ENCODE assay signal across 1 cellular context in the genomic region with DNA sequence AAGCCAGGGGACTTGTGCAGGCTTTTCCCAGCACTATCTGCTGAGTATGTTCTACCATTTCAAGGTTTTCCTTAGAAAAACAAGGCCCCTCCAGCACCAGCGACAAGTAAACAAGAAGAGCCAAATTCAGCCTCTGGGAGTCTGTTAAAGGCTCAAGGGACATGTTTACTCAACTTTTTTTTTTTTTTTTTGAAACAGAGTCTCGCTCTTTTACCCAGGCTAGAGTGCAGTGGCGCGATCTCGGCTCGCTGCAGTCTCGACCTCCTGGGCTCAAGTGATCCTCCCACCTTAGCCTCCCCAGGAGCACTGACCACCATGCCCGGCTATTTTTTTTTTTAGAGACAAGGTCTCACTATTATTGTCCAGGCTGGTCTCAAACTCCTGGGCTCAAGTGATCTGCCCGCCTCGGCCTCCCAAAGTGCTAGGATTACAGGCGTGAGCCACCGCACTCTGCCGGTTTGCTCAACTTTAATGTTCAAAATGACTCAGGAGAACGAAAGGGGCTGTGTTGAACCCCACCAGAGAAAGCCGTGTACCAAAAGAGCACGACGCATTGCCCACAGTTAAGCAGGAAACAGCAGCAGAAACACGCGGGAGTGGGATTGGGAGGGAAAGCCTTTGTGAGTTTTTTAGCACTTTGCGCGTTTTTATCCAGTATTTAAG.
A peak's percentile ranks its signal among the peaks of the same experiment; 100 is the strongest.
TF ChIP-seq lines count a peak whose summit lies in the region.

No MANE protein-coding gene starts in this region.

TF ChIP-seq in HepG2, 621 proteins besides CTCF, POLR2A, EP300 and RAD21 (continued from another document and continues in another):
- TF ChIP-seq, protein P1, sequence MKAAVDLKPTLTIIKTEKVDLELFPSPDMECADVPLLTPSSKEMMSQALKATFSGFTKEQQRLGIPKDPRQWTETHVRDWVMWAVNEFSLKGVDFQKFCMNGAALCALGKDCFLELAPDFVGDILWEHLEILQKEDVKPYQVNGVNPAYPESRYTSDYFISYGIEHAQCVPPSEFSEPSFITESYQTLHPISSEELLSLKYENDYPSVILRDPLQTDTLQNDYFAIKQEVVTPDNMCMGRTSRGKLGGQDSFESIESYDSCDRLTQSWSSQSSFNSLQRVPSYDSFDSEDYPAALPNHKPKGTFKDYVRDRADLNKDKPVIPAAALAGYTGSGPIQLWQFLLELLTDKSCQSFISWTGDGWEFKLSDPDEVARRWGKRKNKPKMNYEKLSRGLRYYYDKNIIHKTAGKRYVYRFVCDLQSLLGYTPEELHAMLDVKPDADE (CRISPR knock-in tag; IDR thresholded peaks at IDR 0.05), result no peak
- TF ChIP-seq MEF2D (CRISPR knock-in tag; IDR thresholded peaks at IDR 0.05) (peak; percentile 59; the same call in 1 of the 2 replicates), FOXA1 (IDR thresholded peaks at IDR 0.05) (peak; percentile 77), FOXA1 (CRISPR knock-in tag; IDR thresholded peaks at IDR 0.05) (peak; percentile 86), FOXK2 (IDR thresholded peaks at IDR 0.05) (peak; percentile 88), ZNF335 (CRISPR knock-in tag; IDR thresholded peaks at IDR 0.05) (no peak; the same call in 1 of the 2 replicates), ZNF460 (CRISPR knock-in tag; IDR thresholded peaks at IDR 0.05; ENCODE audit: borderline replicate concordance) (peak; percentile 50; the same call in 1 of the 2 replicates), FOXC1 (CRISPR knock-in tag; IDR thresholded peaks at IDR 0.05; ENCODE audit: borderline replicate concordance) (0 out of 2 replicates have a peak, but pooled peaks have one; percentile 2), DMAP1 (CRISPR knock-in tag; IDR thresholded peaks at IDR 0.05) (no peak), NCOA2 (CRISPR knock-in tag; IDR thresholded peaks at IDR 0.05) (0 out of 2 replicates have a peak, but pooled peaks have one; percentile 31), NR2C2 (CRISPR knock-in tag; IDR thresholded peaks at IDR 0.05; ENCODE audit: borderline replicate concordance) (peak; percentile 15; the same call in 1 of the 2 replicates), ZSCAN25 (CRISPR knock-in tag; IDR thresholded peaks at IDR 0.05) (no peak), ZFP90 (CRISPR knock-in tag; IDR thresholded peaks at IDR 0.05; ENCODE audit: borderline replicate concordance) (peak; percentile 21; the same call in 1 of the 2 replicates), CREM (IDR thresholded peaks at IDR 0.05) (peak; percentile 32), CREM (CRISPR knock-in tag; IDR thresholded peaks at IDR 0.05) (no peak), U2AF2 (IDR thresholded peaks at IDR 0.05; ENCODE audit: low read depth, low read length) (0 out of 2 replicates have a peak, but pooled peaks have one; percentile 29), NCOR1 (IDR thresholded peaks at IDR 0.05; ENCODE audit: borderline replicate concordance, low read length) (peak; percentile 42; the same call in 1 of the 2 replicates), MTF2 (CRISPR knock-in tag; IDR thresholded peaks at IDR 0.05; ENCODE audit: borderline replicate concordance) (no peak), ZFP36L1 (CRISPR knock-in tag; IDR thresholded peaks at IDR 0.05) (peak; percentile 65; the same call in 1 of the 2 replicates), SIN3A (IDR thresholded peaks at IDR 0.05; ENCODE audit: borderline replicate concordance, low read depth, low read length) (0 out of 2 replicates have a peak, but pooled peaks have one; percentile 17), ZNF709 (CRISPR knock-in tag; IDR thresholded peaks at IDR 0.05) (peak; percentile 66; the same call in 1 of the 2 replicates), FOXP1 (IDR thresholded peaks at IDR 0.05) (peak; percentile 60; the same call in 1 of the 2 replicates), FOXP1 (CRISPR knock-in tag; IDR thresholded peaks at IDR 0.05) (peak; percentile 81), CAMTA2 (CRISPR knock-in tag; IDR thresholded peaks at IDR 0.05; ENCODE audit: borderline replicate concordance) (no peak), NONO (IDR thresholded peaks at IDR 0.05) (no peak), NONO (CRISPR knock-in tag; conservative IDR thresholded peaks at IDR 0.05) (peak; percentile 13; the same call in 1 of the 2 replicates), HNF4A (CRISPR knock-in tag; IDR thresholded peaks at IDR 0.05) (peak; percentile 72), THAP11 (CRISPR knock-in tag; IDR thresholded peaks at IDR 0.05) (no peak), ZNF3 (CRISPR knock-in tag; IDR thresholded peaks at IDR 0.05) (no peak), FOXA3 (CRISPR knock-in tag; IDR thresholded peaks at IDR 0.05) (peak; percentile 89), GLI4 (CRISPR knock-in tag; IDR thresholded peaks at IDR 0.05; ENCODE audit: borderline replicate concordance) (no peak), ZKSCAN8 (CRISPR knock-in tag; IDR thresholded peaks at IDR 0.05; ENCODE audit: borderline replicate concordance) (peak; percentile 87), MTF1 (CRISPR knock-in tag; IDR thresholded peaks at IDR 0.05) (no peak), ZNF891 (CRISPR knock-in tag; IDR thresholded peaks at IDR 0.05) (no peak)
- TF ChIP-seq, protein P2, sequence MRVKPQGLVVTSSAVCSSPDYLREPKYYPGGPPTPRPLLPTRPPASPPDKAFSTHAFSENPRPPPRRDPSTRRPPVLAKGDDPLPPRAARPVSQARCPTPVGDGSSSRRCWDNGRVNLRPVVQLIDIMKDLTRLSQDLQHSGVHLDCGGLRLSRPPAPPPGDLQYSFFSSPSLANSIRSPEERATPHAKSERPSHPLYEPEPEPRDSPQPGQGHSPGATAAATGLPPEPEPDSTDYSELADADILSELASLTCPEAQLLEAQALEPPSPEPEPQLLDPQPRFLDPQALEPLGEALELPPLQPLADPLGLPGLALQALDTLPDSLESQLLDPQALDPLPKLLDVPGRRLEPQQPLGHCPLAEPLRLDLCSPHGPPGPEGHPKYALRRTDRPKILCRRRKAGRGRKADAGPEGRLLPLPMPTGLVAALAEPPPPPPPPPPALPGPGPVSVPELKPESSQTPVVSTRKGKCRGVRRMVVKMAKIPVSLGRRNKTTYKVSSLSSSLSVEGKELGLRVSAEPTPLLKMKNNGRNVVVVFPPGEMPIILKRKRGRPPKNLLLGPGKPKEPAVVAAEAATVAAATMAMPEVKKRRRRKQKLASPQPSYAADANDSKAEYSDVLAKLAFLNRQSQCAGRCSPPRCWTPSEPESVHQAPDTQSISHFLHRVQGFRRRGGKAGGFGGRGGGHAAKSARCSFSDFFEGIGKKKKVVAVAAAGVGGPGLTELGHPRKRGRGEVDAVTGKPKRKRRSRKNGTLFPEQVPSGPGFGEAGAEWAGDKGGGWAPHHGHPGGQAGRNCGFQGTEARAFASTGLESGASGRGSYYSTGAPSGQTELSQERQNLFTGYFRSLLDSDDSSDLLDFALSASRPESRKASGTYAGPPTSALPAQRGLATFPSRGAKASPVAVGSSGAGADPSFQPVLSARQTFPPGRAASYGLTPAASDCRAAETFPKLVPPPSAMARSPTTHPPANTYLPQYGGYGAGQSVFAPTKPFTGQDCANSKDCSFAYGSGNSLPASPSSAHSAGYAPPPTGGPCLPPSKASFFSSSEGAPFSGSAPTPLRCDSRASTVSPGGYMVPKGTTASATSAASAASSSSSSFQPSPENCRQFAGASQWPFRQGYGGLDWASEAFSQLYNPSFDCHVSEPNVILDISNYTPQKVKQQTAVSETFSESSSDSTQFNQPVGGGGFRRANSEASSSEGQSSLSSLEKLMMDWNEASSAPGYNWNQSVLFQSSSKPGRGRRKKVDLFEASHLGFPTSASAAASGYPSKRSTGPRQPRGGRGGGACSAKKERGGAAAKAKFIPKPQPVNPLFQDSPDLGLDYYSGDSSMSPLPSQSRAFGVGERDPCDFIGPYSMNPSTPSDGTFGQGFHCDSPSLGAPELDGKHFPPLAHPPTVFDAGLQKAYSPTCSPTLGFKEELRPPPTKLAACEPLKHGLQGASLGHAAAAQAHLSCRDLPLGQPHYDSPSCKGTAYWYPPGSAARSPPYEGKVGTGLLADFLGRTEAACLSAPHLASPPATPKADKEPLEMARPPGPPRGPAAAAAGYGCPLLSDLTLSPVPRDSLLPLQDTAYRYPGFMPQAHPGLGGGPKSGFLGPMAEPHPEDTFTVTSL (CRISPR knock-in tag; IDR thresholded peaks at IDR 0.05; ENCODE audit: borderline replicate concordance), result peak; percentile 48; the same call in 1 of the 2 replicates
- TF ChIP-seq, protein P3, sequence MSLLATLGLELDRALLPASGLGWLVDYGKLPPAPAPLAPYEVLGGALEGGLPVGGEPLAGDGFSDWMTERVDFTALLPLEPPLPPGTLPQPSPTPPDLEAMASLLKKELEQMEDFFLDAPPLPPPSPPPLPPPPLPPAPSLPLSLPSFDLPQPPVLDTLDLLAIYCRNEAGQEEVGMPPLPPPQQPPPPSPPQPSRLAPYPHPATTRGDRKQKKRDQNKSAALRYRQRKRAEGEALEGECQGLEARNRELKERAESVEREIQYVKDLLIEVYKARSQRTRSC (CRISPR knock-in tag; IDR thresholded peaks at IDR 0.05; ENCODE audit: low read depth), result 0 out of 2 replicates have a peak, but pooled peaks have one; percentile 25
- TF ChIP-seq, protein P4, sequence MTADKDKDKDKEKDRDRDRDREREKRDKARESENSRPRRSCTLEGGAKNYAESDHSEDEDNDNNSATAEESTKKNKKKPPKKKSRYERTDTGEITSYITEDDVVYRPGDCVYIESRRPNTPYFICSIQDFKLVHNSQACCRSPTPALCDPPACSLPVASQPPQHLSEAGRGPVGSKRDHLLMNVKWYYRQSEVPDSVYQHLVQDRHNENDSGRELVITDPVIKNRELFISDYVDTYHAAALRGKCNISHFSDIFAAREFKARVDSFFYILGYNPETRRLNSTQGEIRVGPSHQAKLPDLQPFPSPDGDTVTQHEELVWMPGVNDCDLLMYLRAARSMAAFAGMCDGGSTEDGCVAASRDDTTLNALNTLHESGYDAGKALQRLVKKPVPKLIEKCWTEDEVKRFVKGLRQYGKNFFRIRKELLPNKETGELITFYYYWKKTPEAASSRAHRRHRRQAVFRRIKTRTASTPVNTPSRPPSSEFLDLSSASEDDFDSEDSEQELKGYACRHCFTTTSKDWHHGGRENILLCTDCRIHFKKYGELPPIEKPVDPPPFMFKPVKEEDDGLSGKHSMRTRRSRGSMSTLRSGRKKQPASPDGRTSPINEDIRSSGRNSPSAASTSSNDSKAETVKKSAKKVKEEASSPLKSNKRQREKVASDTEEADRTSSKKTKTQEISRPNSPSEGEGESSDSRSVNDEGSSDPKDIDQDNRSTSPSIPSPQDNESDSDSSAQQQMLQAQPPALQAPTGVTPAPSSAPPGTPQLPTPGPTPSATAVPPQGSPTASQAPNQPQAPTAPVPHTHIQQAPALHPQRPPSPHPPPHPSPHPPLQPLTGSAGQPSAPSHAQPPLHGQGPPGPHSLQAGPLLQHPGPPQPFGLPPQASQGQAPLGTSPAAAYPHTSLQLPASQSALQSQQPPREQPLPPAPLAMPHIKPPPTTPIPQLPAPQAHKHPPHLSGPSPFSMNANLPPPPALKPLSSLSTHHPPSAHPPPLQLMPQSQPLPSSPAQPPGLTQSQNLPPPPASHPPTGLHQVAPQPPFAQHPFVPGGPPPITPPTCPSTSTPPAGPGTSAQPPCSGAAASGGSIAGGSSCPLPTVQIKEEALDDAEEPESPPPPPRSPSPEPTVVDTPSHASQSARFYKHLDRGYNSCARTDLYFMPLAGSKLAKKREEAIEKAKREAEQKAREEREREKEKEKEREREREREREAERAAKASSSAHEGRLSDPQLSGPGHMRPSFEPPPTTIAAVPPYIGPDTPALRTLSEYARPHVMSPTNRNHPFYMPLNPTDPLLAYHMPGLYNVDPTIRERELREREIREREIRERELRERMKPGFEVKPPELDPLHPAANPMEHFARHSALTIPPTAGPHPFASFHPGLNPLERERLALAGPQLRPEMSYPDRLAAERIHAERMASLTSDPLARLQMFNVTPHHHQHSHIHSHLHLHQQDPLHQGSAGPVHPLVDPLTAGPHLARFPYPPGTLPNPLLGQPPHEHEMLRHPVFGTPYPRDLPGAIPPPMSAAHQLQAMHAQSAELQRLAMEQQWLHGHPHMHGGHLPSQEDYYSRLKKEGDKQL (CRISPR knock-in tag; IDR thresholded peaks at IDR 0.05; ENCODE audit: low read depth), result 0 out of 2 replicates have a peak, but pooled peaks have one; percentile 1
- TF ChIP-seq, protein P5, sequence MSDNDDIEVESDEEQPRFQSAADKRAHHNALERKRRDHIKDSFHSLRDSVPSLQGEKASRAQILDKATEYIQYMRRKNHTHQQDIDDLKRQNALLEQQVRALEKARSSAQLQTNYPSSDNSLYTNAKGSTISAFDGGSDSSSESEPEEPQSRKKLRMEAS (IDR thresholded peaks at IDR 0.05), result no peak
- TF ChIP-seq, protein P6, sequence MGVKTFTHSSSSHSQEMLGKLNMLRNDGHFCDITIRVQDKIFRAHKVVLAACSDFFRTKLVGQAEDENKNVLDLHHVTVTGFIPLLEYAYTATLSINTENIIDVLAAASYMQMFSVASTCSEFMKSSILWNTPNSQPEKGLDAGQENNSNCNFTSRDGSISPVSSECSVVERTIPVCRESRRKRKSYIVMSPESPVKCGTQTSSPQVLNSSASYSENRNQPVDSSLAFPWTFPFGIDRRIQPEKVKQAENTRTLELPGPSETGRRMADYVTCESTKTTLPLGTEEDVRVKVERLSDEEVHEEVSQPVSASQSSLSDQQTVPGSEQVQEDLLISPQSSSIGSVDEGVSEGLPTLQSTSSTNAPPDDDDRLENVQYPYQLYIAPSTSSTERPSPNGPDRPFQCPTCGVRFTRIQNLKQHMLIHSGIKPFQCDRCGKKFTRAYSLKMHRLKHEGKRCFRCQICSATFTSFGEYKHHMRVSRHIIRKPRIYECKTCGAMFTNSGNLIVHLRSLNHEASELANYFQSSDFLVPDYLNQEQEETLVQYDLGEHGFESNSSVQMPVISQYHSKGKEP (CRISPR knock-in tag; IDR thresholded peaks at IDR 0.05), result no peak
- TF ChIP-seq, protein P7, sequence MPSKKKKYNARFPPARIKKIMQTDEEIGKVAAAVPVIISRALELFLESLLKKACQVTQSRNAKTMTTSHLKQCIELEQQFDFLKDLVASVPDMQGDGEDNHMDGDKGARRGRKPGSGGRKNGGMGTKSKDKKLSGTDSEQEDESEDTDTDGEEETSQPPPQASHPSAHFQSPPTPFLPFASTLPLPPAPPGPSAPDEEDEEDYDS (CRISPR knock-in tag; IDR thresholded peaks at IDR 0.05), result 0 out of 2 replicates have a peak, but pooled peaks have one; percentile 14
- TF ChIP-seq, protein P8, sequence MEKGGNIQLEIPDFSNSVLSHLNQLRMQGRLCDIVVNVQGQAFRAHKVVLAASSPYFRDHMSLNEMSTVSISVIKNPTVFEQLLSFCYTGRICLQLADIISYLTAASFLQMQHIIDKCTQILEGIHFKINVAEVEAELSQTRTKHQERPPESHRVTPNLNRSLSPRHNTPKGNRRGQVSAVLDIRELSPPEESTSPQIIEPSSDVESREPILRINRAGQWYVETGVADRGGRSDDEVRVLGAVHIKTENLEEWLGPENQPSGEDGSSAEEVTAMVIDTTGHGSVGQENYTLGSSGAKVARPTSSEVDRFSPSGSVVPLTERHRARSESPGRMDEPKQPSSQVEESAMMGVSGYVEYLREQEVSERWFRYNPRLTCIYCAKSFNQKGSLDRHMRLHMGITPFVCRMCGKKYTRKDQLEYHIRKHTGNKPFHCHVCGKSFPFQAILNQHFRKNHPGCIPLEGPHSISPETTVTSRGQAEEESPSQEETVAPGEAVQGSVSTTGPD (CRISPR knock-in tag; IDR thresholded peaks at IDR 0.05), result peak; percentile 39; the same call in 1 of the 2 replicates
